In the genomic region with DNA sequence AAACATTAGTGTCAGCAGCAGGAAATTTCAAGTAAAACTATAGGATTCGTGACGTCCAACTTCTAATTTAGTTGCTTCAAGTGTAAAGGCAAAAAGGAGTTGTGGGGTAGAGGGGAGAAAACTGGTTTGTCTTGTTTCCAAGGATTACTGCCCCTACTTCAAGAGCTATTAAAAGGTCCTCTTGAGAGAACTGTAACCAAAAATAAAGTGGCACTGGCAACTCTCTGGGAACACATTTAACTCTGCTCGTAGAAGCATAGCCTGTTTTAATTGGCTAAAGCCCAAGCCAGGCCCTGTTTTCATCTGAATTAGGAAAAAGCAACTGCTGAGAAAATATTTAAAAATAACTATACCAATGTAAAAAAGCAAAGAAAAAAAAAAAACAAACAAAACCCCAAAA, we compare ENCODE assay signal across 1 cellular context.
TF ChIP-seq lines count a peak whose summit lies in the region.

No MANE protein-coding gene starts in this region.

TF ChIP-seq in HEK293, 187 proteins besides CTCF, POLR2A, EP300 and RAD21 (continued from another document):
- TF ChIP-seq, protein P1, sequence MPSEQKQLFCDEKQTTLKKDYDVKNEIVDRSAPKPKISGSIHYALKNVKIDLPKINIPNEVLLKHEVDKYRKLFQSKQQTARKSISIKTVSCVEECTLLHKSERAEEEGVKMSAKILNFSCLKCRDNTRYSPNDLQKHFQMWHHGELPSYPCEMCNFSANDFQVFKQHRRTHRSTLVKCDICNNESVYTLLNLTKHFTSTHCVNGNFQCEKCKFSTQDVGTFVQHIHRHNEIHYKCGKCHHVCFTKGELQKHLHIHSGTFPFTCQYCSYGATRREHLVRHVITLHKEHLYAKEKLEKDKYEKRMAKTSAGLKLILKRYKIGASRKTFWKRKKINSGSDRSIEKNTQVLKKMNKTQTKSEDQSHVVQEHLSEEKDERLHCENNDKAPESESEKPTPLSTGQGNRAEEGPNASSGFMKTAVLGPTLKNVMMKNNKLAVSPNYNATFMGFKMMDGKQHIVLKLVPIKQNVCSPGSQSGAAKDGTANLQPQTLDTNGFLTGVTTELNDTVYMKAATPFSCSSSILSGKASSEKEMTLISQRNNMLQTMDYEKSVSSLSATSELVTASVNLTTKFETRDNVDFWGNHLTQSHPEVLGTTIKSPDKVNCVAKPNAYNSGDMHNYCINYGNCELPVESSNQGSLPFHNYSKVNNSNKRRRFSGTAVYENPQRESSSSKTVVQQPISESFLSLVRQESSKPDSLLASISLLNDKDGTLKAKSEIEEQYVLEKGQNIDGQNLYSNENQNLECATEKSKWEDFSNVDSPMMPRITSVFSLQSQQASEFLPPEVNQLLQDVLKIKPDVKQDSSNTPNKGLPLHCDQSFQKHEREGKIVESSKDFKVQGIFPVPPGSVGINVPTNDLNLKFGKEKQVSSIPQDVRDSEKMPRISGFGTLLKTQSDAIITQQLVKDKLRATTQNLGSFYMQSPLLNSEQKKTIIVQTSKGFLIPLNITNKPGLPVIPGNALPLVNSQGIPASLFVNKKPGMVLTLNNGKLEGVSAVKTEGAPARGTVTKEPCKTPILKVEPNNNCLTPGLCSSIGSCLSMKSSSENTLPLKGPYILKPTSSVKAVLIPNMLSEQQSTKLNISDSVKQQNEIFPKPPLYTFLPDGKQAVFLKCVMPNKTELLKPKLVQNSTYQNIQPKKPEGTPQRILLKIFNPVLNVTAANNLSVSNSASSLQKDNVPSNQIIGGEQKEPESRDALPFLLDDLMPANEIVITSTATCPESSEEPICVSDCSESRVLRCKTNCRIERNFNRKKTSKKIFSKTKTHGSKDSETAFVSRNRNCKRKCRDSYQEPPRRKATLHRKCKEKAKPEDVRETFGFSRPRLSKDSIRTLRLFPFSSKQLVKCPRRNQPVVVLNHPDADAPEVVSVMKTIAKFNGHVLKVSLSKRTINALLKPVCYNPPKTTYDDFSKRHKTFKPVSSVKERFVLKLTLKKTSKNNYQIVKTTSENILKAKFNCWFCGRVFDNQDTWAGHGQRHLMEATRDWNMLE (tag by site-specific recombination; conservative IDR thresholded peaks at IDR 0.05; ENCODE audit: low read depth) = no peak
- TF ChIP-seq ZNF843 (tag by site-specific recombination; IDR thresholded peaks at IDR 0.05) (no peak), ZNF596 (tag by site-specific recombination; IDR thresholded peaks at IDR 0.05) (no peak), ZSCAN16 (tag by site-specific recombination; IDR thresholded peaks at IDR 0.05) (no peak), ZSCAN23 (tag by site-specific recombination; IDR thresholded peaks at IDR 0.05) (no peak), ZFP69B (tag by site-specific recombination; IDR thresholded peaks at IDR 0.05) (peak; percentile 41; the same call in 1 of the 2 replicates)
